1 cellular context compared by ENCODE assay signal in the genomic region with DNA sequence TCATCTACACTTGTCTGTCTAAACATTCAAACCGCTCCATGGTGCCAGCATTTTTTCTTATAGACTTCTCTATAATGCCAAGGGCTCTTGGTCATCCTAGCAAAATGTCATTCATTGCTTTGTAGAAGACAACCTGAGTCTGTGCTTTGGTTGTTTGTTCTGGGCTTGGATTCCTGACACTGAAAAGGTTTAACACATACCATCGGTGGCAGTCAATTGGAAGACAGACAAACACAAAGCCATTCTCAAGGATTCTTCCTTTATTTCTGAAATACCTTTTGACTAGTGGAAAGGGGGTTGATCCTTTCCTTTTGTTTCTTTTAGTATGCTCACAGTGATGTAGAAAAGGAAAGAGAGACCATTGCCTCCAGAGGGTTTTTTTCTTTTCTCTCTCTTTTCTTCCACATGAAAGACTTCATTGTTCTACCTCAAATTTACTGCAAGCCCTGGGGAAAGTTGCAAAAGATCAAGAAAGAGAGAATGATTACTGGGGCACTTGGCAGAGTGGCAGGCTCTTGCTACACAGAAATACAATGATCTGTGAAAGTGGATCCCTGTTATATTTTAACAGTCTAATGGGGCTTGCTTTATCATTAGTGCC.
TF ChIP-seq lines count a peak whose summit lies in the region.

No MANE protein-coding gene starts in this region.

TF ChIP-seq in GM23338, 12 proteins besides CTCF, POLR2A, EP300 and RAD21:
- TF ChIP-seq, protein P1, sequence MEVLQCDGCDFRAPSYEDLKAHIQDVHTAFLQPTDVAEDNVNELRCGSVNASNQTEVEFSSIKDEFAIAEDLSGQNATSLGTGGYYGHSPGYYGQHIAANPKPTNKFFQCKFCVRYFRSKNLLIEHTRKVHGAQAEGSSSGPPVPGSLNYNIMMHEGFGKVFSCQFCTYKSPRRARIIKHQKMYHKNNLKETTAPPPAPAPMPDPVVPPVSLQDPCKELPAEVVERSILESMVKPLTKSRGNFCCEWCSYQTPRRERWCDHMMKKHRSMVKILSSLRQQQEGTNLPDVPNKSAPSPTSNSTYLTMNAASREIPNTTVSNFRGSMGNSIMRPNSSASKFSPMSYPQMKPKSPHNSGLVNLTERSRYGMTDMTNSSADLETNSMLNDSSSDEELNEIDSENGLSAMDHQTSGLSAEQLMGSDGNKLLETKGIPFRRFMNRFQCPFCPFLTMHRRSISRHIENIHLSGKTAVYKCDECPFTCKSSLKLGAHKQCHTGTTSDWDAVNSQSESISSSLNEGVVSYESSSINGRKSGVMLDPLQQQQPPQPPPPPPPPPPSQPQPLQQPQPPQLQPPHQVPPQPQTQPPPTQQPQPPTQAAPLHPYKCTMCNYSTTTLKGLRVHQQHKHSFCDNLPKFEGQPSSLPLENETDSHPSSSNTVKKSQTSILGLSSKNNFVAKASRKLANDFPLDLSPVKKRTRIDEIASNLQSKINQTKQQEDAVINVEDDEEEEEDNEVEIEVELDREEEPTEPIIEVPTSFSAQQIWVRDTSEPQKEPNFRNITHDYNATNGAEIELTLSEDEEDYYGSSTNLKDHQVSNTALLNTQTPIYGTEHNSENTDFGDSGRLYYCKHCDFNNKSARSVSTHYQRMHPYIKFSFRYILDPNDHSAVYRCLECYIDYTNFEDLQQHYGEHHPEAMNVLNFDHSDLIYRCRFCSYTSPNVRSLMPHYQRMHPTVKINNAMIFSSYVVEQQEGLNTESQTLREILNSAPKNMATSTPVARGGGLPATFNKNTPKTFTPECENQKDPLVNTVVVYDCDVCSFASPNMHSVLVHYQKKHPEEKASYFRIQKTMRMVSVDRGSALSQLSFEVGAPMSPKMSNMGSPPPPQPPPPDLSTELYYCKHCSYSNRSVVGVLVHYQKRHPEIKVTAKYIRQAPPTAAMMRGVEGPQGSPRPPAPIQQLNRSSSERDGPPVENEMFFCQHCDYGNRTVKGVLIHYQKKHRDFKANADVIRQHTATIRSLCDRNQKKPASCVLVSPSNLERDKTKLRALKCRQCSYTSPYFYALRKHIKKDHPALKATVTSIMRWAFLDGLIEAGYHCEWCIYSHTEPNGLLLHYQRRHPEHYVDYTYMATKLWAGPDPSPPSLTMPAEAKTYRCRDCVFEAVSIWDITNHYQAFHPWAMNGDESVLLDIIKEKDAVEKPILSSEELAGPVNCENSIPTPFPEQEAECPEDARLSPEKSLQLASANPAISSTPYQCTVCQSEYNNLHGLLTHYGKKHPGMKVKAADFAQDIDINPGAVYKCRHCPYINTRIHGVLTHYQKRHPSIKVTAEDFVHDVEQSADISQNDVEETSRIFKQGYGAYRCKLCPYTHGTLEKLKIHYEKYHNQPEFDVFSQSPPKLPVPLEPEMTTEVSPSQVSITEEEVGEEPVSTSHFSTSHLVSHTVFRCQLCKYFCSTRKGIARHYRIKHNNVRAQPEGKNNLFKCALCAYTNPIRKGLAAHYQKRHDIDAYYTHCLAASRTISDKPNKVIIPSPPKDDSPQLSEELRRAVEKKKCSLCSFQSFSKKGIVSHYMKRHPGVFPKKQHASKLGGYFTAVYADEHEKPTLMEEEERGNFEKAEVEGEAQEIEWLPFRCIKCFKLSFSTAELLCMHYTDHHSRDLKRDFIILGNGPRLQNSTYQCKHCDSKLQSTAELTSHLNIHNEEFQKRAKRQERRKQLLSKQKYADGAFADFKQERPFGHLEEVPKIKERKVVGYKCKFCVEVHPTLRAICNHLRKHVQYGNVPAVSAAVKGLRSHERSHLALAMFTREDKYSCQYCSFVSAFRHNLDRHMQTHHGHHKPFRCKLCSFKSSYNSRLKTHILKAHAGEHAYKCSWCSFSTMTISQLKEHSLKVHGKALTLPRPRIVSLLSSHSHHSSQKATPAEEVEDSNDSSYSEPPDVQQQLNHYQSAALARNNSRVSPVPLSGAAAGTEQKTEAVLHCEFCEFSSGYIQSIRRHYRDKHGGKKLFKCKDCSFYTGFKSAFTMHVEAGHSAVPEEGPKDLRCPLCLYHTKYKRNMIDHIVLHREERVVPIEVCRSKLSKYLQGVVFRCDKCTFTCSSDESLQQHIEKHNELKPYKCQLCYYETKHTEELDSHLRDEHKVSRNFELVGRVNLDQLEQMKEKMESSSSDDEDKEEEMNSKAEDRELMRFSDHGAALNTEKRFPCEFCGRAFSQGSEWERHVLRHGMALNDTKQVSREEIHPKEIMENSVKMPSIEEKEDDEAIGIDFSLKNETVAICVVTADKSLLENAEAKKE (CRISPR knock-in tag; IDR thresholded peaks at IDR 0.05) = peak; percentile 93
- TF ChIP-seq ZNF114 (CRISPR knock-in tag; IDR thresholded peaks at IDR 0.05) = no peak
- peak; percentile 44; the same call in 1 of the 2 replicates for TF ChIP-seq CREB1 (CRISPR knock-in tag; IDR thresholded peaks at IDR 0.05; ENCODE audit: low read depth)
